ENCODE assay signal across 8 cellular contexts in the genomic region with DNA sequence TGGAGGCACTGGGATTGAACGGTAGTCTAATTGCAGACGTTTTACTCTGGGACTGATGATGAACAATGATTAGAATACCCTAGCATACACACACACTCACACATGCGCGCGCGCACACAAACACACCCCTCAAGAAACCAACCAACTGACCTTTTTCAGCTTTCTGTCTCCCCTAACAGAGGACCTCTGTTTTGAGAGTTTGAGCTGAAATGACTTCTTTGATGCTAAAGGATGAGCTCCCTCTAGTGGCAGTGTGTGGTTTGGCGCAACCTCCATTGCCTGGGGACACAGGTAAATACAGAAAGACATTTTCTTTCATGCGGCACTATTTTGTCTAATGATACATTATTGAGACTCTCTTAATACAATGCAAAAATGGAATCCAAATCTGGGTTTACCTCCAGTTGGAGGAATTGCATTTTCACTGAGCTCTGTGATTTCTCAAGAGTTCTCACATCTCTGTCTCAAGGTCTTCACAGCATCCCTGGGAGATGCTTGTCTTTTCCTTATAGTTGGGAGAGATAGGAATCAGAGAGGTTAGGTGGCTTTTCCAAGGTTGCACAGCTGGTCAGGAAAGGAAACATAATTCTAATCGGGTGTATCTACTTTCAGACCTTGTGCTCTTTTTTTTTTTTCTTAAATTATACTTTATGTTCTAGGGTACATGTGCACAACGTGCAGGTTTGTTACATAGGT.
DNase-seq lines count a peak whose midpoint lies in the region; ATAC-seq and TF ChIP-seq lines count a peak whose summit lies in the region.

No MANE protein-coding gene starts in this region.

- peak; percentile 87 for TF ChIP-seq RAD21 in SK-N-SH (IDR thresholded peaks at IDR 0.05; ENCODE audit: low read length)

- H3K4me1 ChIP-seq in SK-N-SH (ENCODE audit: control insufficient read depth in 1 of 2, insufficient read depth in 2 of 2, low read depth in 1 of 2, low read length in 1 of 2) (peaks cover 0 to 5% of the 10 kb centered on the region in 2 experiments; a peak in 1 of 4 replicates), left ventricle myocardium inferior (no peaks in the 10 kb centered on the region), gastrocnemius medialis (no peaks in the 10 kb centered on the region)

- peak; percentile 90 for TF ChIP-seq CTCF in SK-N-SH (IDR thresholded peaks at IDR 0.05)
- peak; percentile 87 for TF ChIP-seq CTCF in left ventricle myocardium inferior (IDR thresholded peaks at IDR 0.05; ENCODE audit: borderline replicate concordance)
- TF ChIP-seq CTCF in gastrocnemius medialis (IDR thresholded peaks at IDR 0.05 in 4 of 5, conservative IDR thresholded peaks at IDR 0.05 in 1 of 5) = peak; percentile 74 to 87 (median 75)

- DNase-seq in EL = peak; percentile 58
- peak; percentile 26 for DNase-seq in MG63
- peak; percentile 44 for DNase-seq in SK-N-SH
- DNase-seq in activated naive CD4-positive, alpha-beta T cell treated with anti-CD3 and anti-CD28 coated beads, Interleukin-2, amount 50 U/mL, for 72 hours (ENCODE audit: low spot score in 2 of 2) = peak in 1 of 2 donors; percentile 66
- DNase-seq in left ventricle myocardium inferior = peak; percentile 53
- DNase-seq in gastrocnemius medialis = peak; percentile 21 to 61

- POLR2A ChIA-PET in SK-N-SH (lab: Yijun Ruan, JAX) = no interaction called here

- H3K9me2 ChIP-seq in SK-N-SH = no peaks in the 10 kb centered on the region

- no peaks in the 10 kb centered on the region for H4K20me1 ChIP-seq in SK-N-SH (ENCODE audit: insufficient read depth)

- CTCF ChIA-PET in SK-N-SH (lab: Yijun Ruan, JAX) = interaction anchor here (0.8 to 6.0 kb wide), 34 partner anchors 9 to 1290 kb away, joined by 3 to 144 read pairs (median 4); a partner anchor contains a TSS

- H3K9ac ChIP-seq in SK-N-SH = no peak overlapping the region

- H3K9me3 ChIP-seq in MG63 (no peaks in the 10 kb centered on the region), SK-N-SH (no peaks in the 10 kb centered on the region), left ventricle myocardium inferior (replicated peaks) (no peaks in the 10 kb centered on the region), gastrocnemius medialis (no peaks in the 10 kb centered on the region)

- intact Hi-C loops in left ventricle myocardium inferior (cut with micrococcal nuclease) (no loop called here), gastrocnemius medialis (cut with DNase I; ENCODE audit: low total_unique reads) (loop anchor here (1.0 kb wide), 2 partner anchors 226 to 273 kb away; no protein-coding TSS in a partner anchor)

- no peak overlapping the region for H3K27ac Mint-ChIP-seq in activated naive CD4-positive, alpha-beta T cell treated with anti-CD3 and anti-CD28 coated beads, Interleukin-2, amount 50 U/mL, for 72 hours

- ATAC-seq in GM21723 (IDR thresholded peaks at IDR 0.05; ENCODE audit: unreplicated experiment) (peak; percentile 71), gastrocnemius medialis (peak; percentile 61 to 79), HG03139 (IDR thresholded peaks at IDR 0.05; ENCODE audit: unreplicated experiment) (no peak)
- peak; percentile 33 to 71 for ATAC-seq in activated naive CD4-positive, alpha-beta T cell treated with anti-CD3 and anti-CD28 coated beads, Interleukin-2, amount 50 U/mL, for 72 hours

- H3K4me3 ChIP-seq in MG63 (no peak overlapping the region), SK-N-SH (ENCODE audit: low read depth in 2 of 2, low read length in 1 of 2) (peak overlapping the region in 1 of 2 experiments; percentile 45; a peak in 1 of 4 replicates), left ventricle myocardium inferior (no peak overlapping the region), gastrocnemius medialis (no peak overlapping the region)

- H2AFZ ChIP-seq in SK-N-SH (ENCODE audit: low read depth) = no peak overlapping the region

- no peaks in the 10 kb centered on the region for H3K36me3 ChIP-seq in MG63
- no peaks in the 10 kb centered on the region for H3K36me3 ChIP-seq in SK-N-SH (replicated peaks in 1 of 2; ENCODE audit: control insufficient read depth in 1 of 2, insufficient read depth in 2 of 2, low read length in 1 of 2)
- no peaks in the 10 kb centered on the region for H3K36me3 ChIP-seq in left ventricle myocardium inferior
- H3K36me3 ChIP-seq in gastrocnemius medialis = no peaks in the 10 kb centered on the region

- no peak overlapping the region for H3K4me2 ChIP-seq in SK-N-SH

- TF ChIP-seq EP300 in SK-N-SH (IDR thresholded peaks at IDR 0.05; ENCODE audit: borderline replicate concordance in 1 of 2, low read depth in 1 of 2, low read length in 1 of 2) = no peak

- H3K9me3 Mint-ChIP-seq in activated naive CD4-positive, alpha-beta T cell treated with anti-CD3 and anti-CD28 coated beads, Interleukin-2, amount 50 U/mL, for 72 hours = no peaks in the 10 kb centered on the region

- no peak for TF ChIP-seq POLR2A in gastrocnemius medialis (IDR thresholded peaks at IDR 0.05)

- in situ Hi-C loops in gastrocnemius medialis (cut with MboI; ENCODE audit: low sequenced_read_pairs in 4 of 4) = loop anchor here (5.0 to 25.0 kb wide), 4 partner anchors 220 to 270 kb away; a partner anchor contains a TSS

- no peaks in the 10 kb centered on the region for H3K79me2 ChIP-seq in SK-N-SH (ENCODE audit: insufficient read depth)

- H3K36me3 Mint-ChIP-seq in activated naive CD4-positive, alpha-beta T cell treated with anti-CD3 and anti-CD28 coated beads, Interleukin-2, amount 50 U/mL, for 72 hours = no peaks in the 10 kb centered on the region

- H3F3A ChIP-seq in SK-N-SH (replicated peaks; ENCODE audit: insufficient read depth) = no peaks in the 10 kb centered on the region

- H3K27me3 ChIP-seq in MG63 (no peaks in the 10 kb centered on the region), SK-N-SH (ENCODE audit: insufficient read depth) (no peaks in the 10 kb centered on the region), left ventricle myocardium inferior (ENCODE audit: low read depth) (no peaks in the 10 kb centered on the region), gastrocnemius medialis (no peaks in the 10 kb centered on the region)

- H3K27ac ChIP-seq in SK-N-SH (ENCODE audit: low read depth in 2 of 2, low read length in 1 of 2) = no peak overlapping the region
- no peak overlapping the region for H3K27ac ChIP-seq in left ventricle myocardium inferior (replicated peaks)
- H3K27ac ChIP-seq in gastrocnemius medialis = no peak overlapping the region

- WGBS in SK-N-SH (ENCODE audit: low lambda C conversion rate) = 42% methylated on average over 10 of the region's 10 CpGs

TF ChIP-seq in SK-N-SH, 30 proteins besides CTCF, POLR2A, EP300 and RAD21:
- TF ChIP-seq SMC3 (IDR thresholded peaks at IDR 0.05; ENCODE audit: low read depth, low read length) (peak; percentile 71), FOXJ3 (CRISPR knock-in tag; IDR thresholded peaks at IDR 0.05) (no peak)
